ENCODE assay signal across 14 cellular contexts in the genomic region with DNA sequence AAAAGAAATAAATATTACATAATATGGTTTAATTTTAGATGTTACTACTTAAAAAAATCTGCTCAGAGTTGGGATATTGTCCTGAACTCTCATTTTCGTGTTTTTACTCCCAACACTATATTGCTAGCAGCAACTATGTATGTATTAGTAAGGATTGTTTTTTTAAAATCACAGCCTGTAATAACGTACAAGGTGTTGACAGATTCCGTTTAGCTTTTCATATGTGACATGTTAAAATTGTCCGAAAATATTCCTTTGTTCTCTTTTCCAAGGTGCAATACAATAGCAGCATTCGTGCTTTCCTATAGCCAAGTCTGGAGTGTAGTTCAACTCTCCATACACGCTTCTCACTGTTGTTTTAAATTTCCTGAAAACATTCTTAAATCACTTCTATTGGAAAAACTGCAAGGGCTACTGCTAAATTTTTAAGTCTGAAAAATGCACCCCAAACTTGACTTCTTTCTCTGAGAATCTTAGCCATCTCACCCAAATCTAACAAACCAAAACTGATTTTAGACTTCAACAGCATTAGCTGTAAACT. TPM values are rescaled to one million over a fixed set of nuclear protein-coding genes. Genes with fewer than 3 reads are reported as not detected.
A peak's percentile ranks its signal among the peaks of the same experiment; 100 is the strongest.
DNase-seq lines count a peak whose midpoint lies in the region; ATAC-seq and TF ChIP-seq lines count a peak whose summit lies in the region.
"Had no signal": no experiment of that assay in that cellular context is flagged by ENCODE, and none has a peak within 500 bp of the region (broad histone marks: within the 10 kb centered on the region; RNA-seq: fewer than 3 reads in every experiment).

No MANE protein-coding gene starts in this region.

- CTCF ChIA-PET in CD4-positive, alpha-beta memory T cell (lab: Charles Lee; ENCODE audit: partially characterized antibody): interaction anchor here (0.6 to 10.4 kb wide), 4 partner anchors 12 to 38 kb away, joined by 3 to 144 read pairs (median 3); a partner anchor contains a TSS
- CTCF ChIA-PET in HEK293T (lab: Yijun Ruan, JAX): no interaction called here

- H3K27me3 ChIP-seq in CD4-positive, alpha-beta memory T cell (ENCODE audit: insufficient read depth, low read length): no peaks in the 10 kb centered on the region
- H3K27me3 ChIP-seq in HUES64 (ENCODE audit: insufficient read depth, low read length) (no peaks in the 10 kb centered on the region), muscle layer of colon (ENCODE audit: control insufficient read depth in 1 of 2, insufficient read depth in 2 of 2, low read length in 2 of 2) (no peaks in the 10 kb centered on the region)

- no peak for ATAC-seq in activated naive CD4-positive, alpha-beta T cell treated with anti-CD3 and anti-CD28 coated beads, Interleukin-2, amount 50 U/mL, for 72 hours
- no peak for ATAC-seq in HG02840 (IDR thresholded peaks at IDR 0.05; ENCODE audit: low FRiP score, unreplicated experiment)

- H3K27me3 Mint-ChIP-seq in CD4-positive, alpha-beta memory T cell: peaks cover 0 to 3% of the 10 kb centered on the region in 2 donors

- H3K4me3 ChIP-seq in CD4-positive, alpha-beta memory T cell (ENCODE audit: low read length in 2 of 2): no peak overlapping the region
- peak overlapping the region; percentile 6; the same call in 1 of the 2 replicates for H3K4me3 ChIP-seq in HUES64 (ENCODE audit: low read length)
- no peak overlapping the region for H3K4me3 ChIP-seq in muscle layer of colon (ENCODE audit: low read depth in 1 of 2, low read length in 2 of 2)

- WGBS in HUES64: 70% methylated on average over 5 of the region's 6 CpGs

- H3K9ac ChIP-seq in HUES64 (ENCODE audit: low read depth, low read length) (peak overlapping the region; percentile 92), muscle layer of colon (ENCODE audit: low read length) (no peak overlapping the region)

- H3K9me3 Mint-ChIP-seq in CD4-positive, alpha-beta memory T cell: peaks cover 0 to 7% (median 0%) of the 10 kb centered on the region in 8 donors
- no peaks in the 10 kb centered on the region for H3K9me3 Mint-ChIP-seq in activated naive CD4-positive, alpha-beta T cell treated with anti-CD3 and anti-CD28 coated beads, Interleukin-2, amount 50 U/mL, for 72 hours

- no peak for DNase-seq in CD4-positive, alpha-beta memory T cell
- no peak for DNase-seq in activated naive CD4-positive, alpha-beta T cell treated with anti-CD3 and anti-CD28 coated beads, Interleukin-2, amount 50 U/mL, for 72 hours (ENCODE audit: low spot score in 2 of 2)
- no peak for DNase-seq in stimulated activated CD4-positive, alpha-beta T cell treated with anti-CD3 and anti-CD28 coated beads, Interleukin-1b, Interleukin-23, amount 100 ng/mL, for 48 hours
- no peak for DNase-seq in HEK293T (ENCODE audit: extremely low spot score)
- DNase-seq in NCI-H1436 treated with DMSO at 0.1 percent for 48 hours (lab: John Stamatoyannopoulos, UW): no peak
- DNase-seq: activated CD4-positive, alpha-beta T cell treated with anti-CD3 and anti-CD28 coated beads, Interleukin-2, amount 50 U/mL, for 48 hours; foreskin fibroblast; H7; NCI-H2029 treated with DMSO at 0.1 percent for 48 hours; RPMI8226; stimulated activated naive CD4-positive, alpha-beta T cell treated with Interleukin-2 at 50 U/mL for 16 hours had no signal

- peak overlapping the region in 5 of 7 donors; percentile 92 to 100 (median 99) for H3K27ac Mint-ChIP-seq in CD4-positive, alpha-beta memory T cell
- H3K27ac Mint-ChIP-seq in activated naive CD4-positive, alpha-beta T cell treated with anti-CD3 and anti-CD28 coated beads, Interleukin-2, amount 50 U/mL, for 72 hours: peak overlapping the region; percentile 98

- H3K4me3 Mint-ChIP-seq in CD4-positive, alpha-beta memory T cell: peak overlapping the region in 2 of 8 donors; percentile 68 to 96

- POLR2A ChIA-PET in CD4-positive, alpha-beta memory T cell (lab: Charles Lee; ENCODE audit: partially characterized antibody): interaction anchor here (0.6 to 20.6 kb wide), 18 partner anchors 8 to 1865 kb away, joined by 3 to 1198 read pairs (median 40); a partner anchor contains a TSS
- POLR2A ChIA-PET in HEK293T (lab: Yijun Ruan, JAX): interaction anchor here (0.9 to 16.4 kb wide), 12 partner anchors 7 to 1866 kb away, joined by 3 to 715 read pairs (median 11); a partner anchor contains a TSS

- H3K4me1 ChIP-seq in CD4-positive, alpha-beta memory T cell (ENCODE audit: insufficient read depth, low read length): peaks cover 37% of the 10 kb centered on the region
- H3K4me1 ChIP-seq in HUES64 (ENCODE audit: insufficient read depth, low read length): peaks cover 51% of the 10 kb centered on the region
- peaks cover 21% of the 10 kb centered on the region for H3K4me1 ChIP-seq in muscle layer of colon (ENCODE audit: insufficient read depth, low read length)

- intact Hi-C loops in CD4-positive, alpha-beta memory T cell (cut with micrococcal nuclease): loop anchor here (10.0 kb wide), 1 partner anchor 1807 kb away; a partner anchor contains a TSS

- peaks cover 0 to 8% of the 10 kb centered on the region in 2 donors for H3K36me3 Mint-ChIP-seq in CD4-positive, alpha-beta memory T cell
- H3K36me3 Mint-ChIP-seq in activated naive CD4-positive, alpha-beta T cell treated with anti-CD3 and anti-CD28 coated beads, Interleukin-2, amount 50 U/mL, for 72 hours: peaks cover 0 to 12% of the 10 kb centered on the region in 2 donors

- H3K36me3 ChIP-seq in CD4-positive, alpha-beta memory T cell (ENCODE audit: insufficient read depth, low read length): no peaks in the 10 kb centered on the region
- H3K36me3 ChIP-seq in HUES64 (ENCODE audit: insufficient read depth, low read length) (no peaks in the 10 kb centered on the region), muscle layer of colon (ENCODE audit: insufficient read depth, low read length) (no peaks in the 10 kb centered on the region)

- H3K4me1 Mint-ChIP-seq in CD4-positive, alpha-beta memory T cell: peaks cover 26 to 68% (median 44%) of the 10 kb centered on the region in 4 donors

- H3K9me3 ChIP-seq in CD4-positive, alpha-beta memory T cell (ENCODE audit: control insufficient read depth in 1 of 2, low read length in 2 of 2): no peaks in the 10 kb centered on the region
- H3K9me3 ChIP-seq in HUES64 (ENCODE audit: insufficient read depth, low read depth, low read length) (no peaks in the 10 kb centered on the region), muscle layer of colon (ENCODE audit: low read length) (no peaks in the 10 kb centered on the region)

- H3K27ac ChIP-seq in CD4-positive, alpha-beta memory T cell (ENCODE audit: low read depth, low read length): peak overlapping the region; percentile 89
- H3K27ac ChIP-seq in HUES64 (ENCODE audit: low read depth, low read length) (peak overlapping the region; percentile 95), muscle layer of colon (ENCODE audit: low read depth, low read length) (peak overlapping the region; percentile 91)

TF ChIP-seq in HEK293T, 16 proteins besides CTCF, POLR2A, EP300 and RAD21:
- TF ChIP-seq LEF1 (IDR thresholded peaks at IDR 0.05; ENCODE audit: borderline replicate concordance): no peak
- no peak for TF ChIP-seq NFRKB (IDR thresholded peaks at IDR 0.05)
- TF ChIP-seq SUZ12 (IDR thresholded peaks at IDR 0.05): no peak

RNA-seq across cellular contexts. Expression of a gene that starts 58.9 kb away (rescaled TPM):
- 1 to 10 TPM; 3.5 to 4.2 TPM for total RNA-seq in CD4-positive, alpha-beta memory T cell
- 1 to 10 TPM; 3.4 to 4.2 TPM for polyA plus RNA-seq in CD4-positive, alpha-beta memory T cell
- 0.35 TPM for polyA plus RNA-seq in HUES64 (2013, experiment 1 of 2)
- polyA plus RNA-seq in HUES64 (2013, experiment 2 of 2): 1.0 TPM
- 1 to 10 TPM in 1 of 2 donors, under 1 TPM in 1; 0.23 to 2.1 TPM for total RNA-seq in activated naive CD4-positive, alpha-beta T cell treated with anti-CD3 and anti-CD28 coated beads, Interleukin-2, amount 50 U/mL, for 72 hours
